7 cellular contexts compared by ENCODE assay signal in genomic region chr11:26030419-26030818, GRCh38.
"Had no signal": no experiment of that assay in that cellular context is flagged by ENCODE, and none has a peak within 500 bp of the region (broad histone marks: within the 10 kb centered on the region; RNA-seq: fewer than 3 reads in every experiment).

No MANE protein-coding gene starts in this region.

- DNase-seq: GDM1, GF-D8 had no signal

- H3K4me3 ChIP-seq: GM12878 had no signal

- ATAC-seq: GM12878 had no signal

- FAIRE-seq: GM12878, GM12891, GM12892, GM18507, GM19239 had no signal
